ENCODE assay signal across 1 cellular context in genomic region chr22:24505337-24505736, GRCh38.
TF ChIP-seq lines count a peak whose summit lies in the region.

No MANE protein-coding gene starts in this region.

TF ChIP-seq in GM12878, 131 proteins besides CTCF, POLR2A, EP300 and RAD21:
- no peak for TF ChIP-seq TCF3 (IDR thresholded peaks at IDR 0.05; ENCODE audit: borderline replicate concordance, insufficient read depth, low read depth, low read length)
- TF ChIP-seq ZBTB4 (CRISPR knock-in tag; IDR thresholded peaks at IDR 0.05) = no peak
- no peak for TF ChIP-seq TCF12 (IDR thresholded peaks at IDR 0.05; ENCODE audit: low read depth, low read length)
- TF ChIP-seq ZBTB33 (IDR thresholded peaks at IDR 0.05) = no peak
- TF ChIP-seq POLR2AphosphoS5 (IDR thresholded peaks at IDR 0.05; ENCODE audit: low read length) = no peak
- no peak for TF ChIP-seq LARP7 (IDR thresholded peaks at IDR 0.05)
- no peak for TF ChIP-seq CUX1 (IDR thresholded peaks at IDR 0.05; ENCODE audit: insufficient replicate concordance, low read depth, low read length)
- TF ChIP-seq USF1 (IDR thresholded peaks at IDR 0.05; ENCODE audit: borderline replicate concordance, extremely low read length, insufficient read depth, low read depth, low read length) = no peak
- TF ChIP-seq E2F4 (IDR thresholded peaks at IDR 0.05; ENCODE audit: low read depth, low read length) = no peak
- no peak for TF ChIP-seq CEBPB (IDR thresholded peaks at IDR 0.05; ENCODE audit: borderline replicate concordance in 1 of 2, low read depth in 2 of 2, low read length in 2 of 2)
- no peak for TF ChIP-seq ZNF217 (IDR thresholded peaks at IDR 0.05)
- no peak for TF ChIP-seq EED (IDR thresholded peaks at IDR 0.05; ENCODE audit: low read depth)
- TF ChIP-seq BCLAF1 (IDR thresholded peaks at IDR 0.05) = no peak
- no peak for TF ChIP-seq MLLT1 (IDR thresholded peaks at IDR 0.05)
- TF ChIP-seq SUZ12 (IDR thresholded peaks at IDR 0.05; ENCODE audit: unreplicated experiment) = no peak
- no peak for TF ChIP-seq FOS (IDR thresholded peaks at IDR 0.05; ENCODE audit: borderline replicate concordance, extremely low read depth, insufficient read length)
- no peak for TF ChIP-seq ATF7 (IDR thresholded peaks at IDR 0.05; ENCODE audit: low read depth)
- no peak for TF ChIP-seq DPF2 (IDR thresholded peaks at IDR 0.05)
- TF ChIP-seq RAD51 (IDR thresholded peaks at IDR 0.05) = no peak
